Comparison of ENCODE assay signal across 20 cellular contexts in genomic region chr13:57409656-57410055, GRCh38.
DNase-seq lines count a peak whose midpoint lies in the region; TF ChIP-seq lines count a peak whose summit lies in the region.
"Had no signal": no experiment of that assay in that cellular context is flagged by ENCODE, and none has a peak within 500 bp of the region (broad histone marks: within the 10 kb centered on the region; RNA-seq: fewer than 3 reads in every experiment).

No MANE protein-coding gene starts in this region.

- H3K4me1 Mint-ChIP-seq in activated T-cell treated with anti-CD3 and anti-CD28 coated beads, Interleukin-2, amount 50 U/mL, for 24 hours (ENCODE audit: low read depth): no peaks in the 10 kb centered on the region
- H3K4me1 Mint-ChIP-seq: CD14-positive monocyte had no signal

- no peak overlapping the region for H3K4me3 Mint-ChIP-seq in activated T-cell treated with anti-CD3 and anti-CD28 coated beads, Interleukin-2, amount 50 U/mL, for 24 hours
- H3K4me3 Mint-ChIP-seq: CD14-positive monocyte had no signal

- DNase-seq in caudate nucleus (lab: John Stamatoyannopoulos, UW) (no peak), islet precursor cell (peak; percentile 56), substantia nigra (lab: John Stamatoyannopoulos, UW) (no peak), testis (no peak)
- DNase-seq in activated T-cell treated with anti-CD3 and anti-CD28 coated beads, Interleukin-2, amount 50 U/mL, for 48 hours: no peak
- DNase-seq in activated T-cell treated with anti-CD3 and anti-CD28 coated beads, Interleukin-2, amount 50 U/mL, for 24 hours: no peak
- DNase-seq: AML-193, EL, KBM-7, NCI-H1092, NCI-H1436, NCI-H1930, NCI-H510A, PC-9, SIG-M5, SK-N-SH had no signal

- H3K4me1 ChIP-seq in BLaER1 treated with 17β-estradiol and CSF1 and Interleukin-3, amounts not matched to agents 10 nM and 100 nM: peaks cover 0 to 21% (median 17%) of the 10 kb centered on the region in 10 experiments; a peak in 13 of 20 replicates
- H3K4me1 ChIP-seq in testis: no peaks in the 10 kb centered on the region

- no peaks in the 10 kb centered on the region for H3K27me3 Mint-ChIP-seq in activated T-cell treated with anti-CD3 and anti-CD28 coated beads, Interleukin-2, amount 50 U/mL, for 24 hours

- intact Hi-C loops in testis (cut with DNase I; ENCODE audit: low total_unique reads): no loop called here

- H3K27ac ChIP-seq in BLaER1 treated with 17β-estradiol and CSF1 and Interleukin-3, amounts not matched to agents 10 nM and 100 nM: no peak overlapping the region
- H3K27ac ChIP-seq in caudate nucleus (ENCODE audit: low read depth, low read length): peak overlapping the region; percentile 20
- peak overlapping the region; percentile 85 for H3K27ac ChIP-seq in substantia nigra (ENCODE audit: low read depth, low read length, poor library complexity, severe bottlenecking)
- H3K27ac ChIP-seq in testis: no peak overlapping the region
- H3K27ac ChIP-seq: HL-60, PC-9, RWPE1 had no signal

- 80 to 95% methylated on average over 1 of the region's 1 CpG for WGBS in testis, 2 donors

- H3K36me3 Mint-ChIP-seq in activated T-cell treated with anti-CD3 and anti-CD28 coated beads, Interleukin-2, amount 50 U/mL, for 24 hours (ENCODE audit: low read depth): no peaks in the 10 kb centered on the region
- H3K36me3 Mint-ChIP-seq: CD14-positive monocyte had no signal

- H3K36me3 ChIP-seq in BLaER1 treated with 17β-estradiol and CSF1 and Interleukin-3, amounts not matched to agents 10 nM and 100 nM: no peaks in the 10 kb centered on the region
- H3K36me3 ChIP-seq in testis (ENCODE audit: low read depth, missing control alignments): no peaks in the 10 kb centered on the region

- no peaks in the 10 kb centered on the region for H4K20me1 ChIP-seq in BLaER1 treated with 17β-estradiol and CSF1 and Interleukin-3, amounts not matched to agents 10 nM and 100 nM

- H3K4me2 ChIP-seq in BLaER1 treated with 17β-estradiol and CSF1 and Interleukin-3, amounts not matched to agents 10 nM and 100 nM: peak overlapping the region in 8 of 11 experiments; percentile 8 to 57 (median 38); a peak in 12 of 22 replicates
- H3K4me2 ChIP-seq: PC-9, SK-N-SH had no signal

- peaks cover 10% of the 10 kb centered on the region for H3K9me3 Mint-ChIP-seq in activated T-cell treated with anti-CD3 and anti-CD28 coated beads, Interleukin-2, amount 50 U/mL, for 24 hours

- no peaks in the 10 kb centered on the region for H3K27me3 ChIP-seq in BLaER1 treated with 17β-estradiol and CSF1 and Interleukin-3, amounts not matched to agents 10 nM and 100 nM
- no peaks in the 10 kb centered on the region for H3K27me3 ChIP-seq in testis

- TF ChIP-seq POLR2A in testis (IDR thresholded peaks at IDR 0.05): no peak

- no peaks in the 10 kb centered on the region for H3K9me3 ChIP-seq in BLaER1 treated with 17β-estradiol and CSF1 and Interleukin-3, amounts not matched to agents 10 nM and 100 nM (replicated peaks in 1 of 11)
- no peaks in the 10 kb centered on the region for H3K9me3 ChIP-seq in testis
- H3K9me3 ChIP-seq: SK-N-SH had no signal

- no peak for TF ChIP-seq CTCF in testis (IDR thresholded peaks at IDR 0.05)

- no peak overlapping the region for H3K27ac Mint-ChIP-seq in activated T-cell treated with anti-CD3 and anti-CD28 coated beads, Interleukin-2, amount 50 U/mL, for 24 hours
- H3K27ac Mint-ChIP-seq: CD14-positive monocyte had no signal

- H3K4me3 ChIP-seq in BLaER1 treated with 17β-estradiol and CSF1 and Interleukin-3, amounts not matched to agents 10 nM and 100 nM: no peak overlapping the region
- no peak overlapping the region for H3K4me3 ChIP-seq in testis
- H3K4me3 ChIP-seq: PC-9 had no signal

- H3K9ac ChIP-seq in BLaER1 treated with 17β-estradiol and CSF1 and Interleukin-3, amounts not matched to agents 10 nM and 100 nM: no peak overlapping the region
- H3K9ac ChIP-seq: SK-N-SH had no signal

Comparison
In these comparisons a context has a peak if more than half of its experiments do, and no peak if none do; other contexts are left out.
1. H3K27ac ChIP-seq: peak in caudate nucleus (single experiment) and substantia nigra (single experiment); none in BLaER1 treated with 17β-estradiol and CSF1 and Interleukin-3, amounts not matched to agents 10 nM and 100 nM (0 of 11) and testis (0 of 2).